35 cellular contexts compared by ENCODE assay signal in the genomic region with DNA sequence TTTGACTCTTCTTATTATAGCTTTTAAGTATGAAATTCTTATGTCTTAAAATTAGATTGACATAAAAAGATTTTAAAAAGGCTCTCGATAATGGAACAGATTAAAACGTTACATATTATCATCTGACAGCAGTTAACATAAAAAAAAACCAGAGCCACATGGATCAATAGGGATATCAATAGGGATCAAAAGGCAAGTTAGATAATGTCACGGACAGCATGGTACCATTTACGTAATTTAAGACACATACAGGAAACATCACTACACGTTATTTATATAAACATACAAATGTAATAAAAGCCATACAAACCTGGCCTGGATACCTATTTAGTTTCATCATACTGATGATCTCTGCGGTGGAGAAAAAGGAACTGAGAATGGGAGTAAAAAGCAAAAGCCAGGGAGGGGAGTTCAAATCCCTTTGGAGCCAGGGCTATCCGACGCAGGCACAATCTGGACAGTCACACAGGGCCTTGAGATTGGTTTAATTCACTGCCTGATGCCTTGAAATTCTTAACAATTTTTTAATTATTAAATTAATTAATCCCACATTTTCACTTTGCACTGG.
"Had no signal": no experiment of that assay in that cellular context is flagged by ENCODE, and none has a peak within 500 bp of the region (broad histone marks: within the 10 kb centered on the region; RNA-seq: fewer than 3 reads in every experiment).

No MANE protein-coding gene starts in this region.

- H3K4me3 ChIP-seq: ascending aorta, breast epithelium, cardiac muscle cell, colonic mucosa, esophagus squamous epithelium, gastroesophageal sphincter, heart right ventricle had no signal

- DNase-seq: activated CD4-positive, alpha-beta memory T cell treated with anti-CD3 and anti-CD28 coated beads, Interleukin-2, amount 10 ng/mL, durations not matched to agents 7 days and 5 days; activated CD4-positive, alpha-beta T cell treated with anti-CD3 and anti-CD28 coated beads for 36 hours; activated CD4-positive, alpha-beta T cell treated with anti-CD3 and anti-CD28 coated beads, Interleukin-2, amount 10 ng/mL, durations not matched to agents 7 days and 5 days; activated CD4-positive, alpha-beta T cell treated with anti-CD3 and anti-CD28 coated beads, Interleukin-2, amount 50 U/mL, for 4 hours; activated CD4-positive, CD25-positive, alpha-beta regulatory T cell; activated CD4-positive, CD25-positive, alpha-beta regulatory T cell treated with anti-CD3 and anti-CD28 coated beads, Interleukin-2, amount 50 U/mL, for 72 hours; activated CD8-positive, alpha-beta memory T cell treated with anti-CD3 and anti-CD28 coated beads, Interleukin-2, amount 50 U/mL, for 48 hours; activated gamma-delta T cell; activated naive CD4-positive, alpha-beta T cell; activated naive CD4-positive, alpha-beta T cell treated with anti-CD3 and anti-CD28 coated beads, Interleukin-2, amount 10 ng/mL, durations not matched to agents 7 days and 5 days; activated naive CD8-positive, alpha-beta T cell treated with anti-CD3 and anti-CD28 coated beads, Interleukin-2, amount 10 ng/mL, durations not matched to agents 7 days and 5 days; activated T-cell treated with anti-CD3 and anti-CD28 coated beads for 4 hours; activated T-cell treated with anti-CD3 and anti-CD28 coated beads, Interleukin-2, amount 50 U/mL, for 24 hours; activated T-cell treated with anti-CD3 and anti-CD28 coated beads, Interleukin-2, amount 50 U/mL, for 72 hours; central memory CD4-positive, alpha-beta T cell; cerebellar nuclear complex; colonic mucosa; effector CD8-positive, alpha-beta T cell; esophagus squamous epithelium; foreskin melanocyte; heart right ventricle; T-helper 1 cell; T-helper 17 cell; T1000; WERI-Rb-1 had no signal

- H3K36me3 Mint-ChIP-seq: activated naive CD4-positive, alpha-beta T cell treated with anti-CD3 and anti-CD28 coated beads, Interleukin-2, amount 10 ng/mL, durations not matched to agents 7 days and 5 days; activated naive CD4-positive, alpha-beta T cell treated with anti-CD3 and anti-CD28 coated beads, Interleukin-2, amount 50 U/mL, for 72 hours; activated naive CD8-positive, alpha-beta T cell treated with anti-CD3 and anti-CD28 coated beads, Interleukin-2, amount 10 ng/mL, durations not matched to agents 7 days and 5 days had no signal

- H3K27ac Mint-ChIP-seq: activated CD4-positive, alpha-beta memory T cell treated with anti-CD3 and anti-CD28 coated beads, Interleukin-2, amount 10 ng/mL, durations not matched to agents 7 days and 5 days; activated CD4-positive, alpha-beta T cell treated with anti-CD3 and anti-CD28 coated beads for 36 hours; activated CD4-positive, alpha-beta T cell treated with anti-CD3 and anti-CD28 coated beads, Interleukin-2, amount 10 ng/mL, durations not matched to agents 7 days and 5 days; activated naive CD4-positive, alpha-beta T cell treated with anti-CD3 and anti-CD28 coated beads, Interleukin-2, amount 10 ng/mL, durations not matched to agents 7 days and 5 days; activated naive CD4-positive, alpha-beta T cell treated with anti-CD3 and anti-CD28 coated beads, Interleukin-2, amount 50 U/mL, for 72 hours; activated naive CD8-positive, alpha-beta T cell treated with anti-CD3 and anti-CD28 coated beads, Interleukin-2, amount 10 ng/mL, durations not matched to agents 7 days and 5 days; activated T-cell treated with anti-CD3 and anti-CD28 coated beads, Interleukin-2, amount 50 U/mL, for 24 hours; activated T-cell treated with anti-CD3 and anti-CD28 coated beads, Interleukin-2, amount 50 U/mL, for 72 hours; brain; T-helper 17 cell; T-helper 2 cell treated with Interferon-gamma antibody and Interleukin-4, amounts not matched to agents 5 μg/mL and 100 μg/mL, for 36 hours had no signal

- FAIRE-seq: endometrium, endothelial cell of umbilical vein had no signal

- H3K4me1 Mint-ChIP-seq: activated CD4-positive, alpha-beta memory T cell treated with anti-CD3 and anti-CD28 coated beads, Interleukin-2, amount 10 ng/mL, durations not matched to agents 7 days and 5 days; activated CD4-positive, alpha-beta T cell treated with anti-CD3 and anti-CD28 coated beads for 36 hours; activated CD4-positive, alpha-beta T cell treated with anti-CD3 and anti-CD28 coated beads, Interleukin-2, amount 10 ng/mL, durations not matched to agents 7 days and 5 days; activated naive CD4-positive, alpha-beta T cell treated with anti-CD3 and anti-CD28 coated beads, Interleukin-2, amount 10 ng/mL, durations not matched to agents 7 days and 5 days; activated naive CD8-positive, alpha-beta T cell treated with anti-CD3 and anti-CD28 coated beads, Interleukin-2, amount 10 ng/mL, durations not matched to agents 7 days and 5 days had no signal

- H3K9me3 Mint-ChIP-seq: activated CD4-positive, alpha-beta memory T cell treated with anti-CD3 and anti-CD28 coated beads, Interleukin-2, amount 10 ng/mL, durations not matched to agents 7 days and 5 days; activated CD4-positive, alpha-beta T cell treated with anti-CD3 and anti-CD28 coated beads, Interleukin-2, amount 10 ng/mL, durations not matched to agents 7 days and 5 days; activated naive CD4-positive, alpha-beta T cell treated with anti-CD3 and anti-CD28 coated beads, Interleukin-2, amount 10 ng/mL, durations not matched to agents 7 days and 5 days; activated naive CD4-positive, alpha-beta T cell treated with anti-CD3 and anti-CD28 coated beads, Interleukin-2, amount 50 U/mL, for 72 hours; activated naive CD8-positive, alpha-beta T cell treated with anti-CD3 and anti-CD28 coated beads, Interleukin-2, amount 10 ng/mL, durations not matched to agents 7 days and 5 days; activated T-cell treated with anti-CD3 and anti-CD28 coated beads, Interleukin-2, amount 50 U/mL, for 24 hours; activated T-cell treated with anti-CD3 and anti-CD28 coated beads, Interleukin-2, amount 50 U/mL, for 72 hours; T-helper 2 cell treated with Interferon-gamma antibody and Interleukin-4, amounts not matched to agents 5 μg/mL and 100 μg/mL, for 36 hours had no signal

- H3K9me3 ChIP-seq: breast epithelium, colonic mucosa, esophagus squamous epithelium, gastroesophageal sphincter had no signal

- H3K4me3 Mint-ChIP-seq: activated CD4-positive, alpha-beta memory T cell treated with anti-CD3 and anti-CD28 coated beads, Interleukin-2, amount 10 ng/mL, durations not matched to agents 7 days and 5 days; activated CD4-positive, alpha-beta T cell treated with anti-CD3 and anti-CD28 coated beads for 36 hours; activated CD4-positive, alpha-beta T cell treated with anti-CD3 and anti-CD28 coated beads, Interleukin-2, amount 10 ng/mL, durations not matched to agents 7 days and 5 days; activated naive CD4-positive, alpha-beta T cell treated with anti-CD3 and anti-CD28 coated beads, Interleukin-2, amount 10 ng/mL, durations not matched to agents 7 days and 5 days; activated naive CD8-positive, alpha-beta T cell treated with anti-CD3 and anti-CD28 coated beads, Interleukin-2, amount 10 ng/mL, durations not matched to agents 7 days and 5 days; activated T-cell treated with anti-CD3 and anti-CD28 coated beads, Interleukin-2, amount 50 U/mL, for 24 hours; activated T-cell treated with anti-CD3 and anti-CD28 coated beads, Interleukin-2, amount 50 U/mL, for 72 hours; brain; T-helper 17 cell; T-helper 2 cell treated with Interferon-gamma antibody and Interleukin-4, amounts not matched to agents 5 μg/mL and 100 μg/mL, for 36 hours had no signal

- ATAC-seq: activated CD4-positive, alpha-beta T cell treated with anti-CD3 and anti-CD28 coated beads for 36 hours; activated naive CD4-positive, alpha-beta T cell treated with anti-CD3 and anti-CD28 coated beads, Interleukin-2, amount 50 U/mL, for 72 hours; activated T-cell treated with anti-CD3 and anti-CD28 coated beads, Interleukin-2, amount 50 U/mL, for 72 hours; gastroesophageal sphincter; heart right ventricle; T-helper 17 cell had no signal

- H3K27me3 ChIP-seq: ascending aorta, breast epithelium, cardiac muscle cell, colonic mucosa, esophagus squamous epithelium, gastroesophageal sphincter, heart right ventricle had no signal

- H3K27ac ChIP-seq: ascending aorta, breast epithelium, cardiac muscle cell, colonic mucosa, epithelial cell of prostate, esophagus squamous epithelium, gastroesophageal sphincter, heart right ventricle, WERI-Rb-1 had no signal

- H3K4me1 ChIP-seq: ascending aorta, breast epithelium, colonic mucosa, esophagus squamous epithelium, gastroesophageal sphincter, heart right ventricle had no signal

- H3K36me3 ChIP-seq: ascending aorta, breast epithelium, cardiac muscle cell, colonic mucosa, esophagus squamous epithelium, gastroesophageal sphincter, heart right ventricle, WERI-Rb-1 had no signal

- H3K27me3 Mint-ChIP-seq: activated CD4-positive, alpha-beta memory T cell treated with anti-CD3 and anti-CD28 coated beads, Interleukin-2, amount 10 ng/mL, durations not matched to agents 7 days and 5 days; activated CD4-positive, alpha-beta T cell treated with anti-CD3 and anti-CD28 coated beads for 36 hours; activated CD4-positive, alpha-beta T cell treated with anti-CD3 and anti-CD28 coated beads, Interleukin-2, amount 10 ng/mL, durations not matched to agents 7 days and 5 days; activated naive CD4-positive, alpha-beta T cell treated with anti-CD3 and anti-CD28 coated beads, Interleukin-2, amount 10 ng/mL, durations not matched to agents 7 days and 5 days; activated T-cell treated with anti-CD3 and anti-CD28 coated beads, Interleukin-2, amount 50 U/mL, for 24 hours had no signal
